22 cellular contexts compared by ENCODE assay signal in the genomic region with DNA sequence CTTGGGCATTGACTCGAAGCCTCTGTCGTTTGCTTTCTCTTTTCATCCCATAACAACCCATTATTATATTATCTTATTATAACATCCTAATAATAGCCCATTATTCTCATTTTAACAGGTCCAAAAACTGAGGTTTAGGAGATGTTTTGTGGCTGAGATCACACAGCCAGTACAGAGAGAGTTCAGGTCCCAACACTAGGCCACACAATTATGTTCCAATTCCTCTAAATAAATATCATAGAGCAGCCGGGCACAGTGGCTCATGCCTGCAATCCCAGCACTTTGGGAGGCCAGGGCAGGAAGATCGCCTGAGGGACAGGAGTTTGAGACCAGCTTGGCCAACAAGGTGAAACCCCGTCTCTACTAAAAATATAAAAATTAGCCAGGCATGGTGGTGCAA. TPM values are rescaled to one million over a fixed set of nuclear protein-coding genes. Genes with fewer than 3 reads are reported as not detected.
DNase-seq lines count a peak whose midpoint lies in the region; ATAC-seq, FAIRE-seq and TF ChIP-seq lines count a peak whose summit lies in the region.
"Had no signal": no experiment of that assay in that cellular context is flagged by ENCODE, and none has a peak within 500 bp of the region (broad histone marks: within the 10 kb centered on the region; RNA-seq: fewer than 3 reads in every experiment).

No MANE protein-coding gene starts in this region.

- peak overlapping the region; percentile 98 for H3K27ac Mint-ChIP-seq in osteocyte (ENCODE audit: unreplicated experiment)
- peak overlapping the region in 1 of 2 donors; percentile 6 for H3K27ac Mint-ChIP-seq in activated naive CD4-positive, alpha-beta T cell treated with anti-CD3 and anti-CD28 coated beads, Interleukin-2, amount 50 U/mL, for 72 hours
- H3K27ac Mint-ChIP-seq: CD8-positive, alpha-beta T cell had no signal

- FAIRE-seq in RCC 7860 (lab: Jason Lieb, UNC), result no peak
- FAIRE-seq: GM12891 had no signal

- DNase-seq in RCC 7860 (ENCODE audit: low spot score), result peak; percentile 21
- DNase-seq in choroid plexus epithelial cell (ENCODE audit: low read depth), result peak; percentile 48
- no peak for DNase-seq in osteocyte (ENCODE audit: extremely low spot score, unreplicated experiment)
- DNase-seq in activated naive CD4-positive, alpha-beta T cell treated with anti-CD3 and anti-CD28 coated beads, Interleukin-2, amount 50 U/mL, for 72 hours (ENCODE audit: low spot score in 2 of 2), result no peak
- no peak for DNase-seq in NOMO-1 treated with dmso at 0.1 percent for 144 hours (lab: John Stamatoyannopoulos, UW; ENCODE audit: unreplicated experiment)
- DNase-seq: AML-193; C1 segment of cervical spinal cord; CD8-positive, alpha-beta T cell; Kasumi-1; NCI-H1417; NCI-H187; NCI-H446; NCI-H526; OCI-M1 had no signal

- H3K4me3 Mint-ChIP-seq in osteocyte (ENCODE audit: unreplicated experiment), result no peak overlapping the region
- H3K4me3 Mint-ChIP-seq: CD8-positive, alpha-beta T cell; GM23338 had no signal

- peaks cover 2% of the 10 kb centered on the region for H3K36me3 Mint-ChIP-seq in osteocyte (ENCODE audit: unreplicated experiment)
- H3K36me3 Mint-ChIP-seq in activated naive CD4-positive, alpha-beta T cell treated with anti-CD3 and anti-CD28 coated beads, Interleukin-2, amount 50 U/mL, for 72 hours, result no peaks in the 10 kb centered on the region
- H3K36me3 Mint-ChIP-seq: CD8-positive, alpha-beta T cell had no signal

- ATAC-seq in activated naive CD4-positive, alpha-beta T cell treated with anti-CD3 and anti-CD28 coated beads, Interleukin-2, amount 50 U/mL, for 72 hours, result no peak
- ATAC-seq in HG02798 (IDR thresholded peaks at IDR 0.05; ENCODE audit: poor library complexity, unreplicated experiment), result no peak
- ATAC-seq in GM21619 (IDR thresholded peaks at IDR 0.05; ENCODE audit: unreplicated experiment), result no peak
- ATAC-seq: CD8-positive, alpha-beta T cell; GM23338; Right ventricle myocardium inferior had no signal

- H3K4me3 ChIP-seq in choroid plexus epithelial cell (ENCODE audit: low read depth, low read length), result no peak overlapping the region
- H3K4me3 ChIP-seq: GM23338, HAP-1, MG63, SJSA1 had no signal

- no peaks in the 10 kb centered on the region for H3K27me3 Mint-ChIP-seq in osteocyte (ENCODE audit: unreplicated experiment)

- H3K9me3 Mint-ChIP-seq in osteocyte (ENCODE audit: unreplicated experiment), result no peaks in the 10 kb centered on the region
- H3K9me3 Mint-ChIP-seq in activated naive CD4-positive, alpha-beta T cell treated with anti-CD3 and anti-CD28 coated beads, Interleukin-2, amount 50 U/mL, for 72 hours, result no peaks in the 10 kb centered on the region
- H3K9me3 Mint-ChIP-seq: CD8-positive, alpha-beta T cell; GM23338 had no signal

- peaks cover 81% of the 10 kb centered on the region for H3K4me1 Mint-ChIP-seq in osteocyte (ENCODE audit: unreplicated experiment)

- TF ChIP-seq CTCF in choroid plexus epithelial cell (conservative IDR thresholded peaks at IDR 0.05; ENCODE audit: low read depth, low read length) (no peak), osteocyte (IDR thresholded peaks at IDR 0.05) (no peak)

RNA-seq across cellular contexts. Expression of gene KIFC3, which starts 40.3 kb away (rescaled TPM):
- total RNA-seq in osteocyte, result 191 and 196 TPM in 2 replicates
- total RNA-seq in activated naive CD4-positive, alpha-beta T cell treated with anti-CD3 and anti-CD28 coated beads, Interleukin-2, amount 50 U/mL, for 72 hours, result under 1 TPM; 0.16 to 0.64 TPM

Comparison
In these comparisons a context has a peak if more than half of its experiments do, and no peak if none do; other contexts are left out.
1. DNase-seq: peak in RCC 7860 (single experiment) and choroid plexus epithelial cell (single experiment); none in osteocyte (single experiment), activated naive CD4-positive, alpha-beta T cell treated with anti-CD3 and anti-CD28 coated beads, Interleukin-2, amount 50 U/mL, for 72 hours (0 of 2) and NOMO-1 treated with dmso at 0.1 percent for 144 hours (single experiment).
2. RNA of gene KIFC3, which starts 40.3 kb away (total RNA-seq): 191 to 196 TPM in osteocyte; 0.16 to 0.64 TPM in activated naive CD4-positive, alpha-beta T cell treated with anti-CD3 and anti-CD28 coated beads, Interleukin-2, amount 50 U/mL, for 72 hours; every median in the first group is over 100 times any median in the second.